ENCODE assay signal across 8 cellular contexts in the genomic region with DNA sequence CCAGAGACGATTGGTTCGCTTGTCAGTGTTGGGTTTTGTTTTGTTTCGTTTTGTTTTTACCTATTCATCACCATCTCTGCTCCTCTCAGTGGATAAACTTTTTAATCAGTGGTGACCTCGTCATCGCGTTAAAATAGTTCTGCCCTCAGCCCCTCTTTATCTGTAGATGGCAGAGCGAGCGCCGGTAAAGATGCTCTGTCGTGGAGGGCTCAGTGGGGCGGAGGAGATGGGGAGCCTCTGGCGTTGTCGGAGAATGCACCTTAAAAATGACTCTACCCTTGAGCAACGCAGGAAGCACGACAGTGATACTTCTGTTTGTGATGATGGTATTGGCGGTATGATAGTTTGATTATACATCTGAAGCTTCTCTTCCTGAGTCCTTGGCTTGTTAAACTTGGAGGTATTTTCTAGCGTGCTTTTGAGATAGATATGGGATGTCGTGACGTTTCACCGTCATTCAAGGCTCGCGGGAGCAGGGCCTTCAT. TPM values are rescaled to one million over a fixed set of nuclear protein-coding genes. Genes with fewer than 3 reads are reported as not detected.
A peak's percentile ranks its signal among the peaks of the same experiment; 100 is the strongest.
DNase-seq lines count a peak whose midpoint lies in the region; ATAC-seq and TF ChIP-seq lines count a peak whose summit lies in the region.

No MANE protein-coding gene starts in this region.

- DNase-seq in LoVo (ENCODE audit: low spot score): peak; percentile 16
- DNase-seq in chondrocyte (ENCODE audit: low spot score): no peak
- DNase-seq in right lobe of liver: no peak
- peak; percentile 28 to 48 (median 40) for DNase-seq in stimulated activated CD4-positive, alpha-beta T cell treated with anti-CD3 and anti-CD28 coated beads, TNF-alpha, amount 100 ng/mL, for 48 hours (ENCODE audit: low read depth in 3 of 3)

- H3K9me3 ChIP-seq in ES-I3 (ENCODE audit: control insufficient read depth, insufficient read depth, low read length): no peaks in the 10 kb centered on the region
- no peaks in the 10 kb centered on the region for H3K9me3 ChIP-seq in right lobe of liver

- TF ChIP-seq CTCF in WI38 (IDR thresholded peaks at IDR 0.05; ENCODE audit: low read depth, low read length) (no peak), chondrocyte (IDR thresholded peaks at IDR 0.05) (no peak), right lobe of liver (IDR thresholded peaks at IDR 0.05) (no peak)

- no peaks in the 10 kb centered on the region for H3K36me3 Mint-ChIP-seq in chondrocyte (ENCODE audit: low read depth)

- peak overlapping the region; percentile 94; the same call in 1 of the 2 replicates for H3K9ac ChIP-seq in ES-I3 (ENCODE audit: low read depth, low read length)

- peak; percentile 35 for ATAC-seq in GM21737 (IDR thresholded peaks at IDR 0.05; ENCODE audit: unreplicated experiment)
- ATAC-seq in right lobe of liver: peak; percentile 22 to 41 (median 30)
- ATAC-seq in HG03565 (IDR thresholded peaks at IDR 0.05; ENCODE audit: unreplicated experiment): no peak

- H3K27ac ChIP-seq in right lobe of liver: peak overlapping the region; percentile 79 to 91 (median 85)

- H3K36me3 ChIP-seq in ES-I3 (ENCODE audit: insufficient read depth, low read length) (no peaks in the 10 kb centered on the region), right lobe of liver (no peaks in the 10 kb centered on the region)

- H3K27ac Mint-ChIP-seq in chondrocyte (ENCODE audit: unreplicated experiment): peak overlapping the region; percentile 92

- 0% methylated on average over 22 of the region's 22 CpGs for WGBS in right lobe of liver (ENCODE audit: insufficient coverage, low coverage, low lambda C conversion rate, missing lambda C conversion rate)

- no peaks in the 10 kb centered on the region for H3K27me3 Mint-ChIP-seq in chondrocyte (ENCODE audit: low read depth)

- no peak for TF ChIP-seq POLR2A in right lobe of liver (IDR thresholded peaks at IDR 0.05)

- peak overlapping the region; percentile 92 for H3K4me3 Mint-ChIP-seq in chondrocyte (ENCODE audit: unreplicated experiment)

- intact Hi-C loops in right lobe of liver (cut with DNase I): no loop called here

- H3K27me3 ChIP-seq in right lobe of liver: no peaks in the 10 kb centered on the region

- H3K4me1 ChIP-seq in ES-I3 (ENCODE audit: insufficient read depth, low read length): no peaks in the 10 kb centered on the region
- peaks cover 0 to 19% (median 3%) of the 10 kb centered on the region in 4 donors for H3K4me1 ChIP-seq in right lobe of liver

- no peaks in the 10 kb centered on the region for H3K9me3 Mint-ChIP-seq in chondrocyte (ENCODE audit: low read depth)

- H3K4me1 Mint-ChIP-seq in chondrocyte (ENCODE audit: low read depth): peaks cover 49% of the 10 kb centered on the region

- H3K4me3 ChIP-seq in WI38 (ENCODE audit: low read depth, low read length) (peak overlapping the region; percentile 74), right lobe of liver (peak overlapping the region; percentile 74 to 98 (median 91))

RNA-seq across cellular contexts. Expression of a gene that starts 0.6 kb away (rescaled TPM):
- total RNA-seq in chondrocyte: 29.8 to 38.7 TPM (median 38.2 TPM) in 3 replicates
- 10 to 100 TPM in 1 of 6 experiments, 1 to 10 TPM in 5; 5.4 to 11.1 (median 8.3) TPM for total RNA-seq in right lobe of liver

Comparison
In these comparisons a context has a peak if more than half of its experiments do, and no peak if none do; other contexts are left out.
1. DNase-seq: peak in LoVo (single experiment) and stimulated activated CD4-positive, alpha-beta T cell treated with anti-CD3 and anti-CD28 coated beads, TNF-alpha, amount 100 ng/mL, for 48 hours (3 of 3); none in chondrocyte (single experiment) and right lobe of liver (0 of 3).